1 cellular context compared by ENCODE assay signal in the genomic region with DNA sequence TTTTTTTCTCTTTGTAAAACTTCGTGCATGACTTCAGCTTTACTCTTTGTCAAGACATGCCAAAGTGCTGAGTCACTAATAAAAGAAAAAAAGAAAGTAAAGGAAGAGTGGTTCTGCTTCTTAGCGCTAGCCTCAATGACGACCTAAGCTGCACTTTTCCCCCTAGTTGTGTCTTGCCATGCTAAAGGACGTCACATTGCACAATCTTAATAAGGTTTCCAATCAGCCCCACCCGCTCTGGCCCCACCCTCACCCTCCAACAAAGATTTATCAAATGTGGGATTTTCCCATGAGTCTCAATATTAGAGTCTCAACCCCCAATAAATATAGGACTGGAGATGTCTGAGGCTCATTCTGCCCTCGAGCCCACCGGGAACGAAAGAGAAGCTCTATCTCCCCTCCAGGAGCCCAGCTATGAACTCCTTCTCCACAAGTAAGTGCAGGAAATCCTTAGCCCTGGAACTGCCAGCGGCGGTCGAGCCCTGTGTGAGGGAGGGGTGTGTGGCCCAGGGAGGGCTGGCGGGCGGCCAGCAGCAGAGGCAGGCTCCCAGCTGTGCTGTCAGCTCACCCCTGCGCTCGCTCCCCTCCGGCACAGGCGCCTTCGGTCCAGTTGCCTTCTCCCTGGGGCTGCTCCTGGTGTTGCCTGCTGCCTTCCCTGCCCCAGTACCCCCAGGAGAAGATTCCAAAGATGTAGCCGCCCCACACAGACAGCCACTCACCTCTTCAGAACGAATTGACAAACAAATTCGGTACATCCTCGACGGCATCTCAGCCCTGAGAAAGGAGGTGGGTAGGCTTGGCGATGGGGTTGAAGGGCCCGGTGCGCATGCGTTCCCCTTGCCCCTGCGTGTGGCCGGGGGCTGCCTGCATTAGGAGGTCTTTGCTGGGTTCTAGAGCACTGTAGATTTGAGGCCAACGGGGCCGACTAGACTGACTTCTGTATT.
TF ChIP-seq lines count a peak whose summit lies in the region.

A gene (plus strand): TSS at position 352 of the 944 bp plus-strand sequence. CDS start 63 bp downstream, at position 415.

TF ChIP-seq in K562, 482 proteins besides CTCF, POLR2A, EP300 and RAD21 (continued from another document and continues in another):
- TF ChIP-seq, protein P1, sequence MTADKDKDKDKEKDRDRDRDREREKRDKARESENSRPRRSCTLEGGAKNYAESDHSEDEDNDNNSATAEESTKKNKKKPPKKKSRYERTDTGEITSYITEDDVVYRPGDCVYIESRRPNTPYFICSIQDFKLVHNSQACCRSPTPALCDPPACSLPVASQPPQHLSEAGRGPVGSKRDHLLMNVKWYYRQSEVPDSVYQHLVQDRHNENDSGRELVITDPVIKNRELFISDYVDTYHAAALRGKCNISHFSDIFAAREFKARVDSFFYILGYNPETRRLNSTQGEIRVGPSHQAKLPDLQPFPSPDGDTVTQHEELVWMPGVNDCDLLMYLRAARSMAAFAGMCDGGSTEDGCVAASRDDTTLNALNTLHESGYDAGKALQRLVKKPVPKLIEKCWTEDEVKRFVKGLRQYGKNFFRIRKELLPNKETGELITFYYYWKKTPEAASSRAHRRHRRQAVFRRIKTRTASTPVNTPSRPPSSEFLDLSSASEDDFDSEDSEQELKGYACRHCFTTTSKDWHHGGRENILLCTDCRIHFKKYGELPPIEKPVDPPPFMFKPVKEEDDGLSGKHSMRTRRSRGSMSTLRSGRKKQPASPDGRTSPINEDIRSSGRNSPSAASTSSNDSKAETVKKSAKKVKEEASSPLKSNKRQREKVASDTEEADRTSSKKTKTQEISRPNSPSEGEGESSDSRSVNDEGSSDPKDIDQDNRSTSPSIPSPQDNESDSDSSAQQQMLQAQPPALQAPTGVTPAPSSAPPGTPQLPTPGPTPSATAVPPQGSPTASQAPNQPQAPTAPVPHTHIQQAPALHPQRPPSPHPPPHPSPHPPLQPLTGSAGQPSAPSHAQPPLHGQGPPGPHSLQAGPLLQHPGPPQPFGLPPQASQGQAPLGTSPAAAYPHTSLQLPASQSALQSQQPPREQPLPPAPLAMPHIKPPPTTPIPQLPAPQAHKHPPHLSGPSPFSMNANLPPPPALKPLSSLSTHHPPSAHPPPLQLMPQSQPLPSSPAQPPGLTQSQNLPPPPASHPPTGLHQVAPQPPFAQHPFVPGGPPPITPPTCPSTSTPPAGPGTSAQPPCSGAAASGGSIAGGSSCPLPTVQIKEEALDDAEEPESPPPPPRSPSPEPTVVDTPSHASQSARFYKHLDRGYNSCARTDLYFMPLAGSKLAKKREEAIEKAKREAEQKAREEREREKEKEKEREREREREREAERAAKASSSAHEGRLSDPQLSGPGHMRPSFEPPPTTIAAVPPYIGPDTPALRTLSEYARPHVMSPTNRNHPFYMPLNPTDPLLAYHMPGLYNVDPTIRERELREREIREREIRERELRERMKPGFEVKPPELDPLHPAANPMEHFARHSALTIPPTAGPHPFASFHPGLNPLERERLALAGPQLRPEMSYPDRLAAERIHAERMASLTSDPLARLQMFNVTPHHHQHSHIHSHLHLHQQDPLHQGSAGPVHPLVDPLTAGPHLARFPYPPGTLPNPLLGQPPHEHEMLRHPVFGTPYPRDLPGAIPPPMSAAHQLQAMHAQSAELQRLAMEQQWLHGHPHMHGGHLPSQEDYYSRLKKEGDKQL (CRISPR knock-in tag; IDR thresholded peaks at IDR 0.05; ENCODE audit: borderline replicate concordance) = no peak
- no peak for TF ChIP-seq TEAD1 (CRISPR knock-in tag; IDR thresholded peaks at IDR 0.05)
- no peak for TF ChIP-seq RBM34 (IDR thresholded peaks at IDR 0.05; ENCODE audit: borderline replicate concordance, insufficient read depth, low read length)
- no peak for TF ChIP-seq NCOR1 (IDR thresholded peaks at IDR 0.05)
- TF ChIP-seq, protein P2, sequence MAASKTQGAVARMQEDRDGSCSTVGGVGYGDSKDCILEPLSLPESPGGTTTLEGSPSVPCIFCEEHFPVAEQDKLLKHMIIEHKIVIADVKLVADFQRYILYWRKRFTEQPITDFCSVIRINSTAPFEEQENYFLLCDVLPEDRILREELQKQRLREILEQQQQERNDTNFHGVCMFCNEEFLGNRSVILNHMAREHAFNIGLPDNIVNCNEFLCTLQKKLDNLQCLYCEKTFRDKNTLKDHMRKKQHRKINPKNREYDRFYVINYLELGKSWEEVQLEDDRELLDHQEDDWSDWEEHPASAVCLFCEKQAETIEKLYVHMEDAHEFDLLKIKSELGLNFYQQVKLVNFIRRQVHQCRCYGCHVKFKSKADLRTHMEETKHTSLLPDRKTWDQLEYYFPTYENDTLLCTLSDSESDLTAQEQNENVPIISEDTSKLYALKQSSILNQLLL (CRISPR knock-in tag; IDR thresholded peaks at IDR 0.05; ENCODE audit: borderline replicate concordance) = no peak
- no peak for TF ChIP-seq FOXJ2 (tag; IDR thresholded peaks at IDR 0.05)
- TF ChIP-seq KLF10 (CRISPR knock-in tag; IDR thresholded peaks at IDR 0.05) = no peak
- no peak for TF ChIP-seq E2F3 (CRISPR knock-in tag; IDR thresholded peaks at IDR 0.05)
- TF ChIP-seq GATA2 (CRISPR knock-in tag; IDR thresholded peaks at IDR 0.05) = no peak
- TF ChIP-seq ZNF174 (CRISPR knock-in tag; IDR thresholded peaks at IDR 0.05) = no peak
- no peak for TF ChIP-seq NR2F6 (CRISPR knock-in tag; IDR thresholded peaks at IDR 0.05)
- no peak for TF ChIP-seq RBM15 (IDR thresholded peaks at IDR 0.05; ENCODE audit: insufficient read depth, low read length)
- no peak for TF ChIP-seq RFX1 (IDR thresholded peaks at IDR 0.05)
- no peak for TF ChIP-seq CREBBP (IDR thresholded peaks at IDR 0.05; ENCODE audit: low read depth, low read length)
- TF ChIP-seq RBFOX2 (IDR thresholded peaks at IDR 0.05; ENCODE audit: low read depth, low read length) = peak; percentile 66
- TF ChIP-seq HSF4 (CRISPR knock-in tag; IDR thresholded peaks at IDR 0.05; ENCODE audit: borderline replicate concordance) = no peak
- no peak for TF ChIP-seq KLF1 (tag; IDR thresholded peaks at IDR 0.05)
- no peak for TF ChIP-seq PHB2 (IDR thresholded peaks at IDR 0.05; ENCODE audit: low read depth)
- TF ChIP-seq RBM14 (IDR thresholded peaks at IDR 0.05; ENCODE audit: borderline replicate concordance, insufficient read depth, low read depth, low read length) = no peak
- TF ChIP-seq RBM22 (IDR thresholded peaks at IDR 0.05; ENCODE audit: low read depth, low read length, poor library complexity, severe bottlenecking) = no peak
- no peak for TF ChIP-seq ZNF77 (CRISPR knock-in tag; IDR thresholded peaks at IDR 0.05)
- TF ChIP-seq, protein P3, sequence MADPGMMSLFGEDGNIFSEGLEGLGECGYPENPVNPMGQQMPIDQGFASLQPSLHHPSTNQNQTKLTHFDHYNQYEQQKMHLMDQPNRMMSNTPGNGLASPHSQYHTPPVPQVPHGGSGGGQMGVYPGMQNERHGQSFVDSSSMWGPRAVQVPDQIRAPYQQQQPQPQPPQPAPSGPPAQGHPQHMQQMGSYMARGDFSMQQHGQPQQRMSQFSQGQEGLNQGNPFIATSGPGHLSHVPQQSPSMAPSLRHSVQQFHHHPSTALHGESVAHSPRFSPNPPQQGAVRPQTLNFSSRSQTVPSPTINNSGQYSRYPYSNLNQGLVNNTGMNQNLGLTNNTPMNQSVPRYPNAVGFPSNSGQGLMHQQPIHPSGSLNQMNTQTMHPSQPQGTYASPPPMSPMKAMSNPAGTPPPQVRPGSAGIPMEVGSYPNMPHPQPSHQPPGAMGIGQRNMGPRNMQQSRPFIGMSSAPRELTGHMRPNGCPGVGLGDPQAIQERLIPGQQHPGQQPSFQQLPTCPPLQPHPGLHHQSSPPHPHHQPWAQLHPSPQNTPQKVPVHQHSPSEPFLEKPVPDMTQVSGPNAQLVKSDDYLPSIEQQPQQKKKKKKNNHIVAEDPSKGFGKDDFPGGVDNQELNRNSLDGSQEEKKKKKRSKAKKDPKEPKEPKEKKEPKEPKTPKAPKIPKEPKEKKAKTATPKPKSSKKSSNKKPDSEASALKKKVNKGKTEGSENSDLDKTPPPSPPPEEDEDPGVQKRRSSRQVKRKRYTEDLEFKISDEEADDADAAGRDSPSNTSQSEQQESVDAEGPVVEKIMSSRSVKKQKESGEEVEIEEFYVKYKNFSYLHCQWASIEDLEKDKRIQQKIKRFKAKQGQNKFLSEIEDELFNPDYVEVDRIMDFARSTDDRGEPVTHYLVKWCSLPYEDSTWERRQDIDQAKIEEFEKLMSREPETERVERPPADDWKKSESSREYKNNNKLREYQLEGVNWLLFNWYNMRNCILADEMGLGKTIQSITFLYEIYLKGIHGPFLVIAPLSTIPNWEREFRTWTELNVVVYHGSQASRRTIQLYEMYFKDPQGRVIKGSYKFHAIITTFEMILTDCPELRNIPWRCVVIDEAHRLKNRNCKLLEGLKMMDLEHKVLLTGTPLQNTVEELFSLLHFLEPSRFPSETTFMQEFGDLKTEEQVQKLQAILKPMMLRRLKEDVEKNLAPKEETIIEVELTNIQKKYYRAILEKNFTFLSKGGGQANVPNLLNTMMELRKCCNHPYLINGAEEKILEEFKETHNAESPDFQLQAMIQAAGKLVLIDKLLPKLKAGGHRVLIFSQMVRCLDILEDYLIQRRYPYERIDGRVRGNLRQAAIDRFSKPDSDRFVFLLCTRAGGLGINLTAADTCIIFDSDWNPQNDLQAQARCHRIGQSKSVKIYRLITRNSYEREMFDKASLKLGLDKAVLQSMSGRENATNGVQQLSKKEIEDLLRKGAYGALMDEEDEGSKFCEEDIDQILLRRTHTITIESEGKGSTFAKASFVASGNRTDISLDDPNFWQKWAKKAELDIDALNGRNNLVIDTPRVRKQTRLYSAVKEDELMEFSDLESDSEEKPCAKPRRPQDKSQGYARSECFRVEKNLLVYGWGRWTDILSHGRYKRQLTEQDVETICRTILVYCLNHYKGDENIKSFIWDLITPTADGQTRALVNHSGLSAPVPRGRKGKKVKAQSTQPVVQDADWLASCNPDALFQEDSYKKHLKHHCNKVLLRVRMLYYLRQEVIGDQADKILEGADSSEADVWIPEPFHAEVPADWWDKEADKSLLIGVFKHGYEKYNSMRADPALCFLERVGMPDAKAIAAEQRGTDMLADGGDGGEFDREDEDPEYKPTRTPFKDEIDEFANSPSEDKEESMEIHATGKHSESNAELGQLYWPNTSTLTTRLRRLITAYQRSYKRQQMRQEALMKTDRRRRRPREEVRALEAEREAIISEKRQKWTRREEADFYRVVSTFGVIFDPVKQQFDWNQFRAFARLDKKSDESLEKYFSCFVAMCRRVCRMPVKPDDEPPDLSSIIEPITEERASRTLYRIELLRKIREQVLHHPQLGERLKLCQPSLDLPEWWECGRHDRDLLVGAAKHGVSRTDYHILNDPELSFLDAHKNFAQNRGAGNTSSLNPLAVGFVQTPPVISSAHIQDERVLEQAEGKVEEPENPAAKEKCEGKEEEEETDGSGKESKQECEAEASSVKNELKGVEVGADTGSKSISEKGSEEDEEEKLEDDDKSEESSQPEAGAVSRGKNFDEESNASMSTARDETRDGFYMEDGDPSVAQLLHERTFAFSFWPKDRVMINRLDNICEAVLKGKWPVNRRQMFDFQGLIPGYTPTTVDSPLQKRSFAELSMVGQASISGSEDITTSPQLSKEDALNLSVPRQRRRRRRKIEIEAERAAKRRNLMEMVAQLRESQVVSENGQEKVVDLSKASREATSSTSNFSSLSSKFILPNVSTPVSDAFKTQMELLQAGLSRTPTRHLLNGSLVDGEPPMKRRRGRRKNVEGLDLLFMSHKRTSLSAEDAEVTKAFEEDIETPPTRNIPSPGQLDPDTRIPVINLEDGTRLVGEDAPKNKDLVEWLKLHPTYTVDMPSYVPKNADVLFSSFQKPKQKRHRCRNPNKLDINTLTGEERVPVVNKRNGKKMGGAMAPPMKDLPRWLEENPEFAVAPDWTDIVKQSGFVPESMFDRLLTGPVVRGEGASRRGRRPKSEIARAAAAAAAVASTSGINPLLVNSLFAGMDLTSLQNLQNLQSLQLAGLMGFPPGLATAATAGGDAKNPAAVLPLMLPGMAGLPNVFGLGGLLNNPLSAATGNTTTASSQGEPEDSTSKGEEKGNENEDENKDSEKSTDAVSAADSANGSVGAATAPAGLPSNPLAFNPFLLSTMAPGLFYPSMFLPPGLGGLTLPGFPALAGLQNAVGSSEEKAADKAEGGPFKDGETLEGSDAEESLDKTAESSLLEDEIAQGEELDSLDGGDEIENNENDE (IDR thresholded peaks at IDR 0.05; ENCODE audit: low read depth, low read length) = no peak
- no peak for TF ChIP-seq NR1H2 (CRISPR knock-in tag; IDR thresholded peaks at IDR 0.05)
- no peak for TF ChIP-seq POLR2AphosphoS2 (IDR thresholded peaks at IDR 0.05; ENCODE audit: low read length)
- TF ChIP-seq ZBTB8A (IDR thresholded peaks at IDR 0.05; ENCODE audit: partially characterized antibody) = no peak
- peak; percentile 69 for TF ChIP-seq NFE2 (IDR thresholded peaks at IDR 0.05; ENCODE audit: low read depth)
- TF ChIP-seq CEBPB (tag; IDR thresholded peaks at IDR 0.05) = peak; percentile 76
- TF ChIP-seq HMG20A (CRISPR knock-in tag; conservative IDR thresholded peaks at IDR 0.05) = no peak
- TF ChIP-seq PHF20 (IDR thresholded peaks at IDR 0.05; ENCODE audit: partially characterized antibody) = no peak
- TF ChIP-seq SUPT5H (IDR thresholded peaks at IDR 0.05) = no peak
- no peak for TF ChIP-seq ZNF232 (CRISPR knock-in tag; IDR thresholded peaks at IDR 0.05)
- TF ChIP-seq, protein P4, sequence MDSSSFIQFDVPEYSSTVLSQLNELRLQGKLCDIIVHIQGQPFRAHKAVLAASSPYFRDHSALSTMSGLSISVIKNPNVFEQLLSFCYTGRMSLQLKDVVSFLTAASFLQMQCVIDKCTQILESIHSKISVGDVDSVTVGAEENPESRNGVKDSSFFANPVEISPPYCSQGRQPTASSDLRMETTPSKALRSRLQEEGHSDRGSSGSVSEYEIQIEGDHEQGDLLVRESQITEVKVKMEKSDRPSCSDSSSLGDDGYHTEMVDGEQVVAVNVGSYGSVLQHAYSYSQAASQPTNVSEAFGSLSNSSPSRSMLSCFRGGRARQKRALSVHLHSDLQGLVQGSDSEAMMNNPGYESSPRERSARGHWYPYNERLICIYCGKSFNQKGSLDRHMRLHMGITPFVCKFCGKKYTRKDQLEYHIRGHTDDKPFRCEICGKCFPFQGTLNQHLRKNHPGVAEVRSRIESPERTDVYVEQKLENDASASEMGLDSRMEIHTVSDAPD (CRISPR knock-in tag; IDR thresholded peaks at IDR 0.05) = no peak
- peak; percentile 51; the same call in 1 of the 2 replicates for TF ChIP-seq POLR2H (tag; IDR thresholded peaks at IDR 0.05; ENCODE audit: low read depth)
- no peak for TF ChIP-seq MECOM (CRISPR knock-in tag; IDR thresholded peaks at IDR 0.05)
- no peak for TF ChIP-seq SLC30A9 (CRISPR knock-in tag; IDR thresholded peaks at IDR 0.05)
- TF ChIP-seq SRF (CRISPR knock-in tag; IDR thresholded peaks at IDR 0.05) = no peak
- TF ChIP-seq TRIM24 (IDR thresholded peaks at IDR 0.05) = 0 out of 4 replicates have a peak, but pooled peaks of 1 of the 2 experiments have one; percentile 25
- TF ChIP-seq CBFA2T2 (conservative IDR thresholded peaks at IDR 0.05) = no peak
- TF ChIP-seq, protein P5, sequence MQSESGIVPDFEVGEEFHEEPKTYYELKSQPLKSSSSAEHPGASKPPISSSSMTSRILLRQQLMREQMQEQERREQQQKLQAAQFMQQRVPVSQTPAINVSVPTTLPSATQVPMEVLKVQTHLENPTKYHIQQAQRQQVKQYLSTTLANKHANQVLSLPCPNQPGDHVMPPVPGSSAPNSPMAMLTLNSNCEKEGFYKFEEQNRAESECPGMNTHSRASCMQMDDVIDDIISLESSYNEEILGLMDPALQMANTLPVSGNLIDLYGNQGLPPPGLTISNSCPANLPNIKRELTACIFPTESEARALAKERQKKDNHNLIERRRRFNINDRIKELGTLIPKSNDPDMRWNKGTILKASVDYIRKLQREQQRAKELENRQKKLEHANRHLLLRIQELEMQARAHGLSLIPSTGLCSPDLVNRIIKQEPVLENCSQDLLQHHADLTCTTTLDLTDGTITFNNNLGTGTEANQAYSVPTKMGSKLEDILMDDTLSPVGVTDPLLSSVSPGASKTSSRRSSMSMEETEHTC (IDR thresholded peaks at IDR 0.05) = no peak
- no peak for TF ChIP-seq EWSR1 (IDR thresholded peaks at IDR 0.05; ENCODE audit: borderline replicate concordance, low read depth, partially characterized antibody)
